Comparison of ENCODE assay signal across 32 cellular contexts in the genomic region with DNA sequence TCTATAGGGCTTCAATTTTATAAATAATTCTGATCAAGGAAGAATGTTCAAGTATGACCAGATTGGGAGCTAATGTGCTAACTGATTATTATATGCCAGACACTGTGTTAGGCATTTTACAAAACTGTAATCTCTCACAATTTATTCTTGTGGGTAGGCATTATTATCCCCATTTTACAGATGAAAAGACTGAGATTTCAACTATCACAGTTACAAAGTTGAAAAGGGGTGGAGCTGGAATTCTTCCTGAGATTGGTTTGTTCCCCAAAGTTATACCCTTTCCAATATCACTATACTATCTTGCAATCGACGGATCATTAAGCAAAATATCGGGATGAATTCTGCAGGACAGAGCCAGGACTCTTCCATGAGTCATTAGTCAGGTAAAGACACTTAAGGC.
"Had no signal": no experiment of that assay in that cellular context is flagged by ENCODE, and none has a peak within 500 bp of the region (broad histone marks: within the 10 kb centered on the region; RNA-seq: fewer than 3 reads in every experiment).

No MANE protein-coding gene starts in this region.

- DNase-seq: Karpas-422, Kasumi-1, KG1, MG63, MM.1S, MV-4-11, NCI-H1048, NCI-H1092, NCI-H1092 treated with DMSO at 0.1 percent for 48 hours, NCI-H1105, NCI-H1105 treated with DMSO at 0.1 percent for 48 hours, NCI-H1417 treated with DMSO at 0.1 percent for 48 hours, NCI-H1436, NCI-H1436 treated with DMSO at 0.1 percent for 48 hours, NCI-H146, NCI-H1694, NCI-H1694 treated with DMSO at 0.1 percent for 48 hours, NCI-H1930, NCI-H2029, NCI-H2029 treated with DMSO at 0.1 percent for 48 hours, NCI-H2081, NCI-H2081 treated with DMSO at 0.1 percent for 48 hours, NCI-H2107, NCI-H2171, NCI-H2171 treated with DMSO at 0.1 percent for 48 hours, NCI-H2227 treated with DMSO at 0.1 percent for 48 hours, NCI-H226, NCI-H345, NCI-H446, NCI-H446 treated with DMSO at 0.1 percent for 48 hours, NCI-H510A had no signal

- H3K9ac ChIP-seq: KMS-11 had no signal

- H3K36me3 ChIP-seq: MG63 had no signal

- H3K4me3 ChIP-seq: MG63 had no signal

- H3K9me3 ChIP-seq: MG63 had no signal

- H3K27ac ChIP-seq: KMS-11 had no signal

- H3K4me2 ChIP-seq: KMS-11 had no signal

- H3K27me3 ChIP-seq: MG63 had no signal
